Comparison of ENCODE assay signal across 21 cellular contexts in the genomic region with DNA sequence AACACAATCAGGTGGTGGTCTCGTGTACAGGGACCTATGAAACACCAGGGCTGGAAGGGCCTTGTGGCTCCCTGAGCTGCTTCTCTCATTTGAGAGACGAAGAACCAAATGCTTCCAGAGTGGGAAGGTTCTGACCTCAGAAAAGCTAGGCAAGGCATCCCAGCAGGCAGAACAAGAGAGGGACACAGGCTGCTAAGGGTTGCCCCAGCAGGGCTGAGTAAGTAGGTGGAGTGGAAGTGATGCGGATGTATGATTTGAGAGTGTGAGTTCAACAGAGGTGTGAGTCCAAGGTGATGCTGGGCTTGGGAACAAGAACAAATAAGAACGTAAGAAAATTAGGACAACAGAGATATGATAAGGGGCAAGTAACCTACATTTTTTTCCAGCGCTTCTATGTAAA.
DNase-seq lines count a peak whose midpoint lies in the region; ATAC-seq and TF ChIP-seq lines count a peak whose summit lies in the region.
"Had no signal": no experiment of that assay in that cellular context is flagged by ENCODE, and none has a peak within 500 bp of the region (broad histone marks: within the 10 kb centered on the region; RNA-seq: fewer than 3 reads in every experiment).

No MANE protein-coding gene starts in this region.

- H3K36me3 ChIP-seq in Caco-2 (ENCODE audit: control insufficient read depth, insufficient read depth, low read length): no peaks in the 10 kb centered on the region
- H3K36me3 ChIP-seq in naive thymus-derived CD4-positive, alpha-beta T cell (ENCODE audit: control insufficient read depth in 2 of 3, insufficient read depth in 3 of 3, low read length in 3 of 3): no peaks in the 10 kb centered on the region
- no peaks in the 10 kb centered on the region for H3K36me3 ChIP-seq in esophagus squamous epithelium
- H3K36me3 ChIP-seq: BE2C had no signal

- H3K27me3 ChIP-seq in Caco-2 (replicated peaks; ENCODE audit: control insufficient read depth, insufficient read depth, low read length) (no peaks in the 10 kb centered on the region), esophagus squamous epithelium (no peaks in the 10 kb centered on the region)
- H3K27me3 ChIP-seq in naive thymus-derived CD4-positive, alpha-beta T cell (ENCODE audit: control insufficient read depth in 2 of 2, insufficient read depth in 2 of 2, low read length in 2 of 2): no peaks in the 10 kb centered on the region

- 90 to 92% methylated on average over 5 of the region's 5 CpGs for WGBS in esophagus squamous epithelium, 2 donors

- no peaks in the 10 kb centered on the region for H3K36me3 Mint-ChIP-seq in Caco-2 (ENCODE audit: insufficient read depth, unreplicated experiment)
- H3K36me3 Mint-ChIP-seq in activated naive CD8-positive, alpha-beta T cell: peaks cover 28% of the 10 kb centered on the region
- peaks cover 8 to 18% (median 15%) of the 10 kb centered on the region in 5 donors for H3K36me3 Mint-ChIP-seq in naive thymus-derived CD4-positive, alpha-beta T cell

- no peak overlapping the region for H3K27ac ChIP-seq in naive thymus-derived CD4-positive, alpha-beta T cell (ENCODE audit: low read depth, low read length)
- H3K27ac ChIP-seq in esophagus squamous epithelium: no peak overlapping the region
- H3K27ac ChIP-seq: 22Rv1, GM23248 had no signal

- H3K4me1 ChIP-seq in Caco-2 (peaks cover 22% of the 10 kb centered on the region), esophagus squamous epithelium (peaks cover 0 to 12% (median 0%) of the 10 kb centered on the region in 3 donors)
- H3K4me1 ChIP-seq in naive thymus-derived CD4-positive, alpha-beta T cell (ENCODE audit: control insufficient read depth in 2 of 2, insufficient read depth in 2 of 2, low read length in 2 of 2): peaks cover 0 to 71% of the 10 kb centered on the region in 2 donors
- H3K4me1 ChIP-seq: BE2C had no signal

- TF ChIP-seq CTCF in Caco-2 (IDR thresholded peaks at IDR 0.05; ENCODE audit: insufficient read depth in 1 of 2, low read depth in 1 of 2, low read length in 1 of 2, severe bottlenecking in 1 of 2, unreplicated experiment in 1 of 2) (no peak), esophagus squamous epithelium (IDR thresholded peaks at IDR 0.05) (no peak)

- no peak for ATAC-seq in naive thymus-derived CD4-positive, alpha-beta T cell
- ATAC-seq: GM12878, K562, PC-3 had no signal

- DNase-seq in NCI-H2227 (lab: John Stamatoyannopoulos, UW; ENCODE audit: unreplicated experiment) (peak; percentile 25), NCI-H2227 treated with DMSO at 0.1 percent for 48 hours (lab: John Stamatoyannopoulos, UW) (no peak), Caco-2 (peak in 1 of 2 experiments; percentile 16), NCI-H128 (lab: John Stamatoyannopoulos, UW; ENCODE audit: unreplicated experiment) (no peak), SKM-1 (lab: John Stamatoyannopoulos, UW; ENCODE audit: unreplicated experiment) (no peak), esophagus squamous epithelium (lab: John Stamatoyannopoulos, UW) (no peak)
- no peak for DNase-seq in naive thymus-derived CD4-positive, alpha-beta T cell
- DNase-seq: BE2C; CD4-positive, alpha-beta memory T cell; DMS79; GDM1; GM23248; HCEC 1CT; NCI-H1417; NCI-H1930; NCI-H446 treated with DMSO at 0.1 percent for 48 hours; PC-3 had no signal

- peak overlapping the region; percentile 73 for H3K27ac Mint-ChIP-seq in Caco-2 (ENCODE audit: unreplicated experiment)
- peak overlapping the region; percentile 87 for H3K27ac Mint-ChIP-seq in activated naive CD8-positive, alpha-beta T cell
- H3K27ac Mint-ChIP-seq in naive thymus-derived CD4-positive, alpha-beta T cell: peak overlapping the region in 8 of 9 donors; percentile 0 to 72 (median 29)

- no peaks in the 10 kb centered on the region for H3K9me3 Mint-ChIP-seq in Caco-2 (ENCODE audit: unreplicated experiment)
- no peaks in the 10 kb centered on the region for H3K9me3 Mint-ChIP-seq in activated naive CD8-positive, alpha-beta T cell (ENCODE audit: low read depth)
- H3K9me3 Mint-ChIP-seq in naive thymus-derived CD4-positive, alpha-beta T cell: peaks cover 0 to 1% (median 0%) of the 10 kb centered on the region in 11 donors

- no peak overlapping the region for H3K4me3 ChIP-seq in Caco-2 (ENCODE audit: low read depth, low read length)
- H3K4me3 ChIP-seq in naive thymus-derived CD4-positive, alpha-beta T cell (ENCODE audit: low read length): no peak overlapping the region
- H3K4me3 ChIP-seq in esophagus squamous epithelium: no peak overlapping the region
- H3K4me3 ChIP-seq: GM12878, GM23248, K562 had no signal

- no peaks in the 10 kb centered on the region for H3K27me3 Mint-ChIP-seq in Caco-2 (ENCODE audit: insufficient read depth, unreplicated experiment)
- H3K27me3 Mint-ChIP-seq in activated naive CD8-positive, alpha-beta T cell: no peaks in the 10 kb centered on the region
- H3K27me3 Mint-ChIP-seq in naive thymus-derived CD4-positive, alpha-beta T cell: no peaks in the 10 kb centered on the region
- H3K27me3 Mint-ChIP-seq: CD4-positive, alpha-beta memory T cell had no signal

- peak overlapping the region; percentile 37 for H3K4me3 Mint-ChIP-seq in Caco-2 (ENCODE audit: unreplicated experiment)
- peak overlapping the region; percentile 53 for H3K4me3 Mint-ChIP-seq in activated naive CD8-positive, alpha-beta T cell
- peak overlapping the region in 7 of 10 donors; percentile 0 to 62 (median 7) for H3K4me3 Mint-ChIP-seq in naive thymus-derived CD4-positive, alpha-beta T cell
- H3K4me3 Mint-ChIP-seq: CD4-positive, alpha-beta memory T cell had no signal

- BruUV-seq in Caco-2 (replicated peaks; lab: Mats Ljungman, UMichigan): no TSS peak

- TF ChIP-seq POLR2A in esophagus squamous epithelium (IDR thresholded peaks at IDR 0.05): no peak

- H3K4me1 Mint-ChIP-seq in Caco-2 (ENCODE audit: low read depth, unreplicated experiment): peaks cover 37% of the 10 kb centered on the region
- H3K4me1 Mint-ChIP-seq in activated naive CD8-positive, alpha-beta T cell (ENCODE audit: low read depth): peaks cover 95% of the 10 kb centered on the region
- H3K4me1 Mint-ChIP-seq in naive thymus-derived CD4-positive, alpha-beta T cell: peaks cover 40 to 95% (median 86%) of the 10 kb centered on the region in 7 donors

- intact Hi-C loops in Caco-2 (cut with micrococcal nuclease; ENCODE audit: unreplicated experiment) (no loop called here), esophagus squamous epithelium (cut with DNase I) (no loop called here)
- intact Hi-C loops in naive thymus-derived CD4-positive, alpha-beta T cell (cut with micrococcal nuclease): loop anchor here in 1 of 2 donors (1.0 kb wide), 2 partner anchors 8 to 10 kb away; no protein-coding TSS in a partner anchor

- no peaks in the 10 kb centered on the region for H3K9me3 ChIP-seq in Caco-2
- no peaks in the 10 kb centered on the region for H3K9me3 ChIP-seq in naive thymus-derived CD4-positive, alpha-beta T cell (ENCODE audit: control insufficient read depth in 2 of 3, low read length in 3 of 3)
- H3K9me3 ChIP-seq in esophagus squamous epithelium: no peaks in the 10 kb centered on the region
- H3K9me3 ChIP-seq: BE2C had no signal

- CTCF ChIA-PET in Caco-2 (lab: Charles Lee): no interaction called here
- CTCF ChIA-PET in naive thymus-derived CD4-positive, alpha-beta T cell (lab: Charles Lee): no interaction called here

- POLR2A ChIA-PET in Caco-2 (lab: Charles Lee): no interaction called here
- POLR2A ChIA-PET in naive thymus-derived CD4-positive, alpha-beta T cell (lab: Charles Lee): interaction anchor here (1.2 to 1.5 kb wide), 2 partner anchors 14 to 18 kb away, joined by 3 to 6 read pairs; no protein-coding TSS in a partner anchor

Comparison
In these comparisons a context has a peak if more than half of its experiments do, and no peak if none do; other contexts are left out.
1. H3K27ac Mint-ChIP-seq: peak in every context shown above with its lines; median percentile 87 in activated naive CD8-positive, alpha-beta T cell; 73 in Caco-2; 29 in naive thymus-derived CD4-positive, alpha-beta T cell.